In the genomic region with DNA sequence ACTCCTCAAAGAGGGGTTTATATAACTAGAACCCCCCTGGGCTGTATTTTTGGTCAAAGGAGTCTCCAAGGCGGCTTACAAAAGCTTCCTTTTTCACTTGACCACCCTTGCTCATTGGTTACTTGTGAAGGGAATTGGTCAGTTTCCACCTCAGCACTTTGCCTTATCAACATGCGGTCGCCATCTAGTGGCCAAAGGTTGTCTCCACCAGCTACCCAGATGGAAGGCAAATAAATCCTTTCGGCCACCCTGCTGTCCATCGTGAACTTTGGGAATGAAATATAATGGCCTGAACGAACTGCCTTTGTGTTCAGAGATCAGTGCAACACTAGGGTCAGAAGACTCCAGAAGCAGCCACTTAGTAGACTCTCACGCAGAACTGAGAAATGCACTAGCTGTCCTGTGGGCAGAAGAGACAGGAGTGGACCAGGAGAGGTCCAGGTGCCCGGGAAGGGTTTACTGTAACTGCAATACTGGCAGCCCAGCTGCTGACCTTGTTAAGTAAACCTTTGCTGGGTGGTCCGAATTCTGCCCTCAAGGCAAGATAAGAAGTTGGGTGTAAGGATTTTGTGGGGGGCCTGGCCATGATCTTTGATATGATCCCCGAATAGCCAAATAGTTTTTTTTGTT, we compare ENCODE assay signal across 8 cellular contexts.
DNase-seq lines count a peak whose midpoint lies in the region; ATAC-seq and TF ChIP-seq lines count a peak whose summit lies in the region.

No MANE protein-coding gene starts in this region.

- no peak overlapping the region for H2BK120ac ChIP-seq in IMR-90 (ENCODE audit: low read depth, low read length)

- no peak overlapping the region for H3K4me3 ChIP-seq in IMR-90 (ENCODE audit: insufficient read depth, low read depth, low read length)
- H3K4me3 ChIP-seq in cardiac fibroblast (replicated peaks in 1 of 2; ENCODE audit: low read depth in 2 of 2, low read length in 2 of 2), result no peak overlapping the region

- H3K14ac ChIP-seq in IMR-90 (replicated peaks; ENCODE audit: low read depth, low read length), result no peak overlapping the region

- H3K36me3 ChIP-seq in IMR-90 (ENCODE audit: control insufficient read depth, insufficient read depth, low read length), result no peaks in the 10 kb centered on the region

- H2AFZ ChIP-seq in IMR-90 (replicated peaks; ENCODE audit: low read length, poor library complexity), result peak overlapping the region; percentile 64

- H4K8ac ChIP-seq in IMR-90 (ENCODE audit: low read depth in 2 of 2, low read length in 2 of 2), result no peak overlapping the region

- CTCF ChIA-PET in IMR-90 (lab: Yijun Ruan, JAX), result interaction anchor here (0.6 to 3.8 kb wide), 18 partner anchors 9 to 216 kb away, joined by 3 to 30 read pairs (median 4); a partner anchor contains a TSS

- H3K4me2 ChIP-seq in IMR-90 (ENCODE audit: low read depth, low read length), result no peak overlapping the region

- no peak overlapping the region for H3K23ac ChIP-seq in IMR-90 (ENCODE audit: low read depth, low read length)

- H3K27me3 ChIP-seq in IMR-90 (ENCODE audit: control insufficient read depth, insufficient read depth, low read length), result peaks cover 42% of the 10 kb centered on the region

- H4K20me1 ChIP-seq in IMR-90 (ENCODE audit: insufficient read depth, low read length), result no peaks in the 10 kb centered on the region

- peak; percentile 41 for DNase-seq in COR-L47 (lab: John Stamatoyannopoulos, UW)
- DNase-seq in IMR-90, result peak; percentile 77
- DNase-seq in T1000 (lab: John Stamatoyannopoulos, UW), result peak; percentile 17
- peak; percentile 86 to 87 for DNase-seq in cardiac fibroblast (ENCODE audit: low read depth in 2 of 2)
- peak; percentile 56 for DNase-seq in kidney glomerular epithelial cell (lab: John Stamatoyannopoulos, UW)
- peak; percentile 55 to 56 for DNase-seq in stimulated activated CD4-positive, alpha-beta T cell treated with anti-CD3 and anti-CD28 coated beads, Interleukin-2, amount 100 ng/mL, for 24 hours

- H2BK15ac ChIP-seq in IMR-90 (ENCODE audit: low read depth, low read length), result no peak overlapping the region

- no peak overlapping the region for H3K9ac ChIP-seq in IMR-90 (ENCODE audit: low read depth, low read length)

- H3K56ac ChIP-seq in IMR-90 (ENCODE audit: extremely low read depth, insufficient read depth, low read length), result no peak overlapping the region

- intact Hi-C loops in IMR-90 (cut with micrococcal nuclease), result loop anchor here (1.0 to 5.0 kb wide), 2 partner anchors 16 to 109 kb away; a partner anchor contains a TSS

- H4K5ac ChIP-seq in IMR-90 (ENCODE audit: low read depth, low read length), result no peak overlapping the region

- H3K79me1 ChIP-seq in IMR-90 (ENCODE audit: low read depth in 1 of 2, low read length in 2 of 2), result no peaks in the 10 kb centered on the region

- TF ChIP-seq CTCF in IMR-90 (conservative IDR thresholded peaks at IDR 0.05; ENCODE audit: low read depth, low read length) (peak; percentile 82), cardiac fibroblast (IDR thresholded peaks at IDR 0.05; ENCODE audit: low read depth, low read length) (peak; percentile 91)

- no peak overlapping the region for H2AK5ac ChIP-seq in IMR-90 (ENCODE audit: low read depth, low read length)

- no peak overlapping the region for H3K4ac ChIP-seq in IMR-90 (ENCODE audit: low read depth, low read length)

- no peak for TF ChIP-seq POLR2A in IMR-90 (IDR thresholded peaks at IDR 0.05; ENCODE audit: low read depth, low read length)

- no peaks in the 10 kb centered on the region for H3K9me3 ChIP-seq in IMR-90 (ENCODE audit: control insufficient read depth, insufficient read depth, low read length)

- WGBS in IMR-90 (ENCODE audit: extremely low coverage in 2 of 2, insufficient read length in 1 of 2), 2 experiments, result 10% methylated on average over 5 of the region's 10 CpGs; no CpG with 5 or more reads in 1 of the 2 experiments

- POLR2A ChIA-PET in IMR-90 (lab: Charles Lee; ENCODE audit: unreplicated experiment), result no interaction called here

- peak; percentile 72 for TF ChIP-seq RAD21 in IMR-90 (IDR thresholded peaks at IDR 0.05; ENCODE audit: low read length)

- dilution Hi-C loops in IMR-90 (cut with HindIII; ENCODE audit: low sequenced_read_pairs, unreplicated experiment), result no loop called here

- H2BK5ac ChIP-seq in IMR-90 (ENCODE audit: low read depth, low read length, poor library complexity, severe bottlenecking), result no peak overlapping the region

- no peak overlapping the region for H2AK9ac ChIP-seq in IMR-90 (replicated peaks; ENCODE audit: low read depth, low read length, poor library complexity)

- no peaks in the 10 kb centered on the region for H3K9me1 ChIP-seq in IMR-90 (ENCODE audit: insufficient read depth, low read length)

- no peak overlapping the region for H3K18ac ChIP-seq in IMR-90 (ENCODE audit: low read depth, low read length)

- in situ Hi-C loops in IMR-90 (cut with MboI; ENCODE audit: low sequenced_read_pairs), result no loop called here

- peaks cover 2% of the 10 kb centered on the region; the same call in 1 of the 2 replicates for H3K4me1 ChIP-seq in IMR-90 (ENCODE audit: control insufficient read depth, insufficient read depth, low read length)

- BruUV-seq in IMR-90 (replicated peaks; lab: Mats Ljungman, UMichigan), result no TSS peak

- ATAC-seq in GM19372 (IDR thresholded peaks at IDR 0.05; ENCODE audit: low read depth, unreplicated experiment) (peak; percentile 62), IMR-90 (ENCODE audit: low read depth) (peak; percentile 91), GM18868 (IDR thresholded peaks at IDR 0.05; ENCODE audit: unreplicated experiment) (no peak)

- no peak overlapping the region for H3K27ac ChIP-seq in IMR-90 (ENCODE audit: insufficient read depth, low read length)

- no peak overlapping the region for H2BK20ac ChIP-seq in IMR-90 (ENCODE audit: low read depth, low read length)

- H4K91ac ChIP-seq in IMR-90 (ENCODE audit: insufficient read depth, low read depth, low read length), result no peak overlapping the region

TF ChIP-seq in IMR-90, 13 proteins besides CTCF, POLR2A, EP300 and RAD21:
- peak; percentile 48 for TF ChIP-seq MAFK (IDR thresholded peaks at IDR 0.05; ENCODE audit: low read depth, low read length)
- TF ChIP-seq FOS (IDR thresholded peaks at IDR 0.05; ENCODE audit: low read depth, low read length), result no peak
- TF ChIP-seq NFE2L2 (IDR thresholded peaks at IDR 0.05; ENCODE audit: low read depth, low read length), result no peak
- TF ChIP-seq SMC3 (IDR thresholded peaks at IDR 0.05; ENCODE audit: low read depth, low read length), result peak; percentile 71
- no peak for TF ChIP-seq CEBPB (IDR thresholded peaks at IDR 0.05; ENCODE audit: low read depth, low read length)

Comparison
In these comparisons a context has a peak if more than half of its experiments do, and no peak if none do; other contexts are left out.
1. DNase-seq: peak in every context shown above with its lines; median percentile 86 in cardiac fibroblast; 77 in IMR-90; 56 in kidney glomerular epithelial cell; 56 in stimulated activated CD4-positive, alpha-beta T cell treated with anti-CD3 and anti-CD28 coated beads, Interleukin-2, amount 100 ng/mL, for 24 hours; 41 in COR-L47; 17 in T1000.